ENCODE assay signal across 16 cellular contexts in the genomic region with DNA sequence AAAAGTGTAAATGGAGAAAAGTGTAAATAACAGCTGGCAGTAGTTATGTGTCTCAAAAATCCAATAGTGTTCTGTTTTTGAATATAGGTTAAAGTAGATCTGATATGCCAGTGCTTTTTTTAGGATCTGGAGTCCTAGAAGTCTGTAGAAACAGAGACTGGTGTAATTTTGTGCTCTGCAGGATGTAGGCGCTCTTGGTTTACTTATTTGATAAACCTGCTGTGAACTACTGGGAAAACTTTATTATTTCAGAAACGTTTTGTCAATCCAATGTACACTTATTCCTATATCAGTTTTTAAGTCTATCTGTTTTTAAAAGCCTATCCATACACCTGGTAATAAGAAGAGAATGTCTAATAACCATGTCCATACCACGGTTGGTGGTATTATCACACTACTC.
A peak's percentile ranks its signal among the peaks of the same experiment; 100 is the strongest.
DNase-seq lines count a peak whose midpoint lies in the region; ATAC-seq, FAIRE-seq and TF ChIP-seq lines count a peak whose summit lies in the region.
"Had no signal": no experiment of that assay in that cellular context is flagged by ENCODE, and none has a peak within 500 bp of the region (broad histone marks: within the 10 kb centered on the region; RNA-seq: fewer than 3 reads in every experiment).

No MANE protein-coding gene starts in this region.

- H3K4me3 ChIP-seq in K562 (no peak overlapping the region), retinal pigment epithelial cell (ENCODE audit: low read length) (no peak overlapping the region), heart left ventricle (no peak overlapping the region)
- H3K4me3 ChIP-seq: A549, mucosa of descending colon had no signal

- intact Hi-C loops in K562 (cut with micrococcal nuclease) (no loop called here), heart left ventricle (cut with DNase I) (no loop called here)
- intact Hi-C loops in activated CD4-positive, alpha-beta memory T cell treated with anti-CD3 and anti-CD28 coated beads for 36 hours (cut with micrococcal nuclease): no loop called here

- 3% methylated on average over 3 of the region's 3 CpGs for WGBS in K562 (ENCODE audit: insufficient coverage, low coverage, missing lambda C conversion rate)
- 44 to 57% (median 47%) methylated on average over 3 of the region's 3 CpGs for WGBS in heart left ventricle, 4 donors

- no peaks in the 10 kb centered on the region for H3K36me3 Mint-ChIP-seq in activated CD4-positive, alpha-beta memory T cell treated with anti-CD3 and anti-CD28 coated beads for 36 hours
- H3K36me3 Mint-ChIP-seq: activated naive CD8-positive, alpha-beta T cell treated with anti-CD3 and anti-CD28 coated beads, Interleukin-2, amount 10 ng/mL, durations not matched to agents 7 days and 5 days had no signal

- no peaks in the 10 kb centered on the region for H4K20me1 ChIP-seq in K562 (replicated peaks; ENCODE audit: control insufficient read depth, insufficient read depth, low read length)

- DNase-seq in NCI-H2171 treated with DMSO at 0.1 percent for 48 hours (lab: John Stamatoyannopoulos, UW) (peak; percentile 15), NCI-H2171 (lab: John Stamatoyannopoulos, UW) (no peak), NCI-H146 (lab: John Stamatoyannopoulos, UW) (peak; percentile 66), K562 (ENCODE audit: extremely low read depth in 1 of 4, low spot score in 3 of 4) (no peak), retinal pigment epithelial cell (ENCODE audit: low read depth) (no peak), heart left ventricle (no peak)
- no peak for DNase-seq in activated CD4-positive, alpha-beta memory T cell treated with anti-CD3 and anti-CD28 coated beads for 36 hours
- DNase-seq: activated CD4-positive, alpha-beta T cell treated with anti-CD3 and anti-CD28 coated beads for 4 hours; activated naive CD8-positive, alpha-beta T cell treated with anti-CD3 and anti-CD28 coated beads, Interleukin-2, amount 10 ng/mL, durations not matched to agents 7 days and 5 days; activated T-cell treated with anti-CD3 and anti-CD28 coated beads, Interleukin-2, amount 50 U/mL, for 24 hours; kidney; NCI-H187; SW 1271 had no signal

- no peak overlapping the region for H3K27ac ChIP-seq in K562 (ENCODE audit: extremely low read depth, low read depth, low read length)
- no peak overlapping the region for H3K27ac ChIP-seq in heart left ventricle
- H3K27ac ChIP-seq: A549 had no signal

- POLR2A ChIA-PET in K562 (lab: Yijun Ruan, JAX): no interaction called here
- POLR2A ChIA-PET in activated CD4-positive, alpha-beta memory T cell treated with anti-CD3 and anti-CD28 coated beads for 36 hours (lab: Charles Lee): no interaction called here

- in situ Hi-C loops in K562 (cut with MboI): no loop called here

- TF ChIP-seq RAD21 in K562 (CRISPR knock-in tag; conservative IDR thresholded peaks at IDR 0.05 in 1 of 2, IDR thresholded peaks at IDR 0.05 in 1 of 2): peak in 1 of 2 experiments; percentile 43; a peak in 2 of 4 replicates

- no peak for TF ChIP-seq EP300 in K562 (IDR thresholded peaks at IDR 0.05; ENCODE audit: low read length)

- BruUV-seq in K562 (replicated peaks; lab: Mats Ljungman, UMichigan): no TSS peak

- FAIRE-seq in K562 (lab: Jason Lieb, UNC): no peak
- FAIRE-seq: A549, kidney had no signal

- no peak overlapping the region for H2AFZ ChIP-seq in K562 (ENCODE audit: low read depth, low read length)

- ATAC-seq in K562 (no peak), HG03354 (IDR thresholded peaks at IDR 0.05; ENCODE audit: poor library complexity, severe bottlenecking, unreplicated experiment) (no peak), heart left ventricle (no peak)
- ATAC-seq: A549, mucosa of descending colon had no signal

- H3K79me2 ChIP-seq in K562 (ENCODE audit: control insufficient read depth, insufficient read depth, low read length): no peaks in the 10 kb centered on the region

- no peaks in the 10 kb centered on the region for H3K9me1 ChIP-seq in K562 (ENCODE audit: control insufficient read depth, insufficient read depth, low read length)

- H3K4me1 Mint-ChIP-seq in activated CD4-positive, alpha-beta memory T cell treated with anti-CD3 and anti-CD28 coated beads for 36 hours (ENCODE audit: low read depth): no peaks in the 10 kb centered on the region
- H3K4me1 Mint-ChIP-seq: activated naive CD8-positive, alpha-beta T cell treated with anti-CD3 and anti-CD28 coated beads, Interleukin-2, amount 10 ng/mL, durations not matched to agents 7 days and 5 days had no signal

- H3K9me3 Mint-ChIP-seq in activated CD4-positive, alpha-beta memory T cell treated with anti-CD3 and anti-CD28 coated beads for 36 hours: peaks cover 9% of the 10 kb centered on the region

- H3K27me3 Mint-ChIP-seq in activated CD4-positive, alpha-beta memory T cell treated with anti-CD3 and anti-CD28 coated beads for 36 hours: no peaks in the 10 kb centered on the region
- H3K27me3 Mint-ChIP-seq: activated naive CD8-positive, alpha-beta T cell treated with anti-CD3 and anti-CD28 coated beads, Interleukin-2, amount 10 ng/mL, durations not matched to agents 7 days and 5 days; activated T-cell treated with anti-CD3 and anti-CD28 coated beads, Interleukin-2, amount 50 U/mL, for 24 hours had no signal

- H3K36me3 ChIP-seq in K562 (ENCODE audit: control insufficient read depth, insufficient read depth, low read length): no peaks in the 10 kb centered on the region
- no peaks in the 10 kb centered on the region for H3K36me3 ChIP-seq in heart left ventricle

- H3K9me3 ChIP-seq in K562 (replicated peaks; ENCODE audit: control insufficient read depth, insufficient read depth, low read depth, low read length) (no peaks in the 10 kb centered on the region), heart left ventricle (peaks cover 0 to 2% (median 0%) of the 10 kb centered on the region in 12 donors)
- H3K9me3 ChIP-seq: A549, mucosa of descending colon had no signal

- H3K27ac Mint-ChIP-seq in activated CD4-positive, alpha-beta memory T cell treated with anti-CD3 and anti-CD28 coated beads for 36 hours: no peak overlapping the region
- H3K27ac Mint-ChIP-seq: activated naive CD8-positive, alpha-beta T cell treated with anti-CD3 and anti-CD28 coated beads, Interleukin-2, amount 10 ng/mL, durations not matched to agents 7 days and 5 days; activated T-cell treated with anti-CD3 and anti-CD28 coated beads, Interleukin-2, amount 50 U/mL, for 24 hours had no signal

- H3K27me3 ChIP-seq in K562 (ENCODE audit: control insufficient read depth in 2 of 2, insufficient read depth in 2 of 2, low read length in 2 of 2): no peaks in the 10 kb centered on the region
- H3K27me3 ChIP-seq in heart left ventricle: no peaks in the 10 kb centered on the region

- no peak overlapping the region for H3K4me3 Mint-ChIP-seq in activated CD4-positive, alpha-beta memory T cell treated with anti-CD3 and anti-CD28 coated beads for 36 hours
- H3K4me3 Mint-ChIP-seq: activated naive CD8-positive, alpha-beta T cell treated with anti-CD3 and anti-CD28 coated beads, Interleukin-2, amount 10 ng/mL, durations not matched to agents 7 days and 5 days; activated T-cell treated with anti-CD3 and anti-CD28 coated beads, Interleukin-2, amount 50 U/mL, for 24 hours had no signal

- no peak for TF ChIP-seq POLR2A in K562 (conservative IDR thresholded peaks at IDR 0.05)
- no peak for TF ChIP-seq POLR2A in heart left ventricle (IDR thresholded peaks at IDR 0.05)

- no peak overlapping the region for H3K9ac ChIP-seq in K562 (ENCODE audit: insufficient read depth in 1 of 2, low read depth in 2 of 2, low read length in 2 of 2)

- TF ChIP-seq CTCF in K562 (IDR thresholded peaks at IDR 0.05 in 2 of 3, conservative IDR thresholded peaks at IDR 0.05 in 1 of 3; ENCODE audit: insufficient read depth in 2 of 3, low read depth in 1 of 3, low read length in 3 of 3): 0 out of 6 replicates have a peak, but pooled peaks of 1 of the 3 experiments have one; percentile 28
- TF ChIP-seq CTCF in retinal pigment epithelial cell (conservative IDR thresholded peaks at IDR 0.05; ENCODE audit: low read depth, low read length): peak; percentile 35
- no peak for TF ChIP-seq CTCF in heart left ventricle (IDR thresholded peaks at IDR 0.05)

- H3K4me1 ChIP-seq in K562 (replicated peaks in 1 of 2; ENCODE audit: control insufficient read depth in 2 of 2, insufficient read depth in 2 of 2, low read length in 2 of 2): no peaks in the 10 kb centered on the region
- H3K4me1 ChIP-seq in heart left ventricle: no peaks in the 10 kb centered on the region
- H3K4me1 ChIP-seq: A549 had no signal

- H3K4me2 ChIP-seq in K562 (ENCODE audit: insufficient read depth, low read length): no peak overlapping the region
- H3K4me2 ChIP-seq: A549 had no signal

- CTCF ChIA-PET in K562 (lab: Yijun Ruan, JAX; ENCODE audit: low intra/inter-chr PET ratio): no interaction called here
- CTCF ChIA-PET in activated CD4-positive, alpha-beta memory T cell treated with anti-CD3 and anti-CD28 coated beads for 36 hours (lab: Charles Lee): no interaction called here

Comparison
In these comparisons a context has a peak if more than half of its experiments do, and no peak if none do; other contexts are left out.
1. DNase-seq: peak in NCI-H2171 treated with DMSO at 0.1 percent for 48 hours (single experiment) and NCI-H146 (single experiment); none in NCI-H2171 (single experiment), K562 (0 of 4), retinal pigment epithelial cell (single experiment), activated CD4-positive, alpha-beta memory T cell treated with anti-CD3 and anti-CD28 coated beads for 36 hours (single experiment) and heart left ventricle (0 of 5).